In genomic region chr15:69748131-69748530, GRCh38 we compare ENCODE assay signal across 18 cellular contexts.
A peak's percentile ranks its signal among the peaks of the same experiment; 100 is the strongest.
DNase-seq lines count a peak whose midpoint lies in the region; ATAC-seq and TF ChIP-seq lines count a peak whose summit lies in the region.
"Had no signal": no experiment of that assay in that cellular context is flagged by ENCODE, and none has a peak within 500 bp of the region (broad histone marks: within the 10 kb centered on the region; RNA-seq: fewer than 3 reads in every experiment).

No MANE protein-coding gene starts in this region.

- H3K9ac ChIP-seq in endodermal cell (ENCODE audit: extremely low read depth, low read length, poor library complexity, severe bottlenecking), result no peak overlapping the region

- CTCF ChIA-PET in activated CD4-positive, alpha-beta T cell treated with anti-CD3 and anti-CD28 coated beads for 36 hours (lab: Charles Lee), result interaction anchor here (2.7 kb wide), 1 partner anchor 20 kb away, joined by 12 read pairs; no protein-coding TSS in a partner anchor

- peaks cover 2% of the 10 kb centered on the region for H3K9me3 ChIP-seq in endodermal cell (ENCODE audit: control insufficient read depth, low read length)

- H3K36me3 ChIP-seq in endodermal cell (ENCODE audit: control insufficient read depth, insufficient read depth, low read length), result no peaks in the 10 kb centered on the region

- no peak overlapping the region for H3K4me3 Mint-ChIP-seq in activated CD4-positive, alpha-beta T cell treated with anti-CD3 and anti-CD28 coated beads, Interleukin-2, amount 10 ng/mL, durations not matched to agents 24 days and 14 days
- H3K4me3 Mint-ChIP-seq in activated CD4-positive, alpha-beta T cell treated with anti-CD3 and anti-CD28 coated beads for 36 hours, result no peak overlapping the region
- no peak overlapping the region for H3K4me3 Mint-ChIP-seq in stimulated activated naive B cell treated with anti-CD40 and anti-IgM and Interleukin-4, amounts not matched to agents 10 μg/mL and 1 μg/mL and 100 μg/mL, for 72 hours
- H3K4me3 Mint-ChIP-seq in endodermal cell, result no peak overlapping the region
- H3K4me3 Mint-ChIP-seq: CD4-positive, alpha-beta memory T cell had no signal

- 74 to 84% methylated on average over 4 to 7 of the region's 7 CpGs for WGBS in endodermal cell (ENCODE audit: insufficient coverage in 1 of 2, insufficient read length in 1 of 2), 2 experiments

- no peaks in the 10 kb centered on the region for H3K27me3 ChIP-seq in endodermal cell (ENCODE audit: control insufficient read depth, insufficient read depth, low read length, poor library complexity, severe bottlenecking)

- H3K36me3 Mint-ChIP-seq in activated CD4-positive, alpha-beta T cell treated with anti-CD3 and anti-CD28 coated beads, Interleukin-2, amount 10 ng/mL, durations not matched to agents 24 days and 14 days (ENCODE audit: low read depth), result peaks cover 17% of the 10 kb centered on the region
- H3K36me3 Mint-ChIP-seq in activated CD4-positive, alpha-beta T cell treated with anti-CD3 and anti-CD28 coated beads for 36 hours (ENCODE audit: low read depth), result peaks cover 5% of the 10 kb centered on the region
- H3K36me3 Mint-ChIP-seq in stimulated activated naive B cell treated with anti-CD40 and anti-IgM and Interleukin-4, amounts not matched to agents 10 μg/mL and 1 μg/mL and 100 μg/mL, for 72 hours, result peaks cover 5 to 6% of the 10 kb centered on the region in 2 donors
- no peaks in the 10 kb centered on the region for H3K36me3 Mint-ChIP-seq in endodermal cell (ENCODE audit: low read depth)

- peaks cover 7% of the 10 kb centered on the region for H3K27me3 Mint-ChIP-seq in activated CD4-positive, alpha-beta T cell treated with anti-CD3 and anti-CD28 coated beads, Interleukin-2, amount 10 ng/mL, durations not matched to agents 24 days and 14 days
- peaks cover 22% of the 10 kb centered on the region for H3K27me3 Mint-ChIP-seq in activated CD4-positive, alpha-beta T cell treated with anti-CD3 and anti-CD28 coated beads for 36 hours
- H3K27me3 Mint-ChIP-seq in stimulated activated naive B cell treated with anti-CD40 and anti-IgM and Interleukin-4, amounts not matched to agents 10 μg/mL and 1 μg/mL and 100 μg/mL, for 72 hours, result peaks cover 50 to 63% of the 10 kb centered on the region in 2 donors
- peaks cover 8% of the 10 kb centered on the region for H3K27me3 Mint-ChIP-seq in endodermal cell (ENCODE audit: insufficient read depth)

- no peak overlapping the region for H3K27ac ChIP-seq in endodermal cell (ENCODE audit: low read depth, low read length)
- H3K27ac ChIP-seq: SK-N-MC had no signal

- no peak overlapping the region for H3K4me3 ChIP-seq in endodermal cell (ENCODE audit: low read length)
- H3K4me3 ChIP-seq: SK-N-MC had no signal

- no peak for TF ChIP-seq CTCF in endodermal cell (conservative IDR thresholded peaks at IDR 0.05)

- POLR2A ChIA-PET in activated CD4-positive, alpha-beta T cell treated with anti-CD3 and anti-CD28 coated beads for 36 hours (lab: Charles Lee), result interaction anchor here (0.6 kb wide), 2 partner anchors 25 to 115 kb away, joined by 3 to 4 read pairs; no protein-coding TSS in a partner anchor

- H3K27ac Mint-ChIP-seq in activated CD4-positive, alpha-beta T cell treated with anti-CD3 and anti-CD28 coated beads, Interleukin-2, amount 10 ng/mL, durations not matched to agents 24 days and 14 days, result peak overlapping the region; percentile 1
- H3K27ac Mint-ChIP-seq in activated CD4-positive, alpha-beta T cell treated with anti-CD3 and anti-CD28 coated beads for 36 hours, result no peak overlapping the region
- H3K27ac Mint-ChIP-seq in stimulated activated naive B cell treated with anti-CD40 and anti-IgM and Interleukin-4, amounts not matched to agents 10 μg/mL and 1 μg/mL and 100 μg/mL, for 72 hours, result peak overlapping the region; percentile 39
- no peak overlapping the region for H3K27ac Mint-ChIP-seq in endodermal cell
- H3K27ac Mint-ChIP-seq: CD4-positive, alpha-beta memory T cell had no signal

- no peaks in the 10 kb centered on the region for H3K4me1 ChIP-seq in endodermal cell (ENCODE audit: control insufficient read depth, insufficient read depth, low read length)

- peaks cover 53% of the 10 kb centered on the region for H3K4me1 Mint-ChIP-seq in activated CD4-positive, alpha-beta T cell treated with anti-CD3 and anti-CD28 coated beads, Interleukin-2, amount 10 ng/mL, durations not matched to agents 24 days and 14 days
- peaks cover 59% of the 10 kb centered on the region for H3K4me1 Mint-ChIP-seq in activated CD4-positive, alpha-beta T cell treated with anti-CD3 and anti-CD28 coated beads for 36 hours
- H3K4me1 Mint-ChIP-seq in stimulated activated naive B cell treated with anti-CD40 and anti-IgM and Interleukin-4, amounts not matched to agents 10 μg/mL and 1 μg/mL and 100 μg/mL, for 72 hours, result peaks cover 9 to 17% of the 10 kb centered on the region in 2 donors
- no peaks in the 10 kb centered on the region for H3K4me1 Mint-ChIP-seq in endodermal cell

- DNase-seq in activated CD4-positive, alpha-beta T cell treated with anti-CD3 and anti-CD28 coated beads, Interleukin-2, amount 10 ng/mL, durations not matched to agents 24 days and 14 days, result no peak
- DNase-seq in activated CD4-positive, alpha-beta T cell treated with anti-CD3 and anti-CD28 coated beads for 36 hours, result no peak
- DNase-seq in NCI-H1694 (lab: John Stamatoyannopoulos, UW) (peak; percentile 69), inferior parietal cortex (ENCODE audit: extremely low spot score) (peak; percentile 24), putamen (ENCODE audit: low spot score) (no peak), endodermal cell (no peak)
- DNase-seq in stimulated activated naive B cell treated with anti-CD40 and anti-IgM and Interleukin-4, amounts not matched to agents 10 μg/mL and 1 μg/mL and 100 μg/mL, for 72 hours, result no peak
- DNase-seq: Calu3; CD4-positive, alpha-beta memory T cell; DMS79 treated with DMSO at 0.1 percent for 48 hours; KG1; NCI-H187 treated with DMSO at 0.1 percent for 48 hours; NCI-H526 treated with DMSO at 0.1 percent for 48 hours; OCI-M1; SHP77 had no signal

- intact Hi-C loops in activated CD4-positive, alpha-beta T cell treated with anti-CD3 and anti-CD28 coated beads, Interleukin-2, amount 10 ng/mL, durations not matched to agents 24 days and 14 days (cut with micrococcal nuclease), result no loop called here
- intact Hi-C loops in activated CD4-positive, alpha-beta T cell treated with anti-CD3 and anti-CD28 coated beads for 36 hours (cut with DNase I, micrococcal nuclease), result no loop called here

- no peak for ATAC-seq in activated CD4-positive, alpha-beta T cell treated with anti-CD3 and anti-CD28 coated beads for 36 hours
- ATAC-seq in stimulated activated naive B cell treated with anti-CD40 and anti-IgM and Interleukin-4, amounts not matched to agents 10 μg/mL and 1 μg/mL and 100 μg/mL, for 72 hours (replicated peaks), result no peak
- ATAC-seq in HG03095 (IDR thresholded peaks at IDR 0.05; ENCODE audit: unreplicated experiment), result no peak
- ATAC-seq: HepG2 had no signal

- H3K9me3 Mint-ChIP-seq in activated CD4-positive, alpha-beta T cell treated with anti-CD3 and anti-CD28 coated beads, Interleukin-2, amount 10 ng/mL, durations not matched to agents 24 days and 14 days, result peaks cover 25% of the 10 kb centered on the region
- H3K9me3 Mint-ChIP-seq in activated CD4-positive, alpha-beta T cell treated with anti-CD3 and anti-CD28 coated beads for 36 hours (ENCODE audit: low read depth), result peaks cover 7% of the 10 kb centered on the region
- peaks cover 6 to 10% of the 10 kb centered on the region in 2 donors for H3K9me3 Mint-ChIP-seq in stimulated activated naive B cell treated with anti-CD40 and anti-IgM and Interleukin-4, amounts not matched to agents 10 μg/mL and 1 μg/mL and 100 μg/mL, for 72 hours
- peaks cover 5% of the 10 kb centered on the region for H3K9me3 Mint-ChIP-seq in endodermal cell

Comparison
In these comparisons a context has a peak if more than half of its experiments do, and no peak if none do; other contexts are left out.
1. H3K27ac Mint-ChIP-seq: peak in activated CD4-positive, alpha-beta T cell treated with anti-CD3 and anti-CD28 coated beads, Interleukin-2, amount 10 ng/mL, durations not matched to agents 24 days and 14 days (single experiment) and stimulated activated naive B cell treated with anti-CD40 and anti-IgM and Interleukin-4, amounts not matched to agents 10 μg/mL and 1 μg/mL and 100 μg/mL, for 72 hours (single experiment); none in activated CD4-positive, alpha-beta T cell treated with anti-CD3 and anti-CD28 coated beads for 36 hours (single experiment) and endodermal cell (single experiment).
2. DNase-seq: peak in NCI-H1694 (single experiment) and inferior parietal cortex (single experiment); none in activated CD4-positive, alpha-beta T cell treated with anti-CD3 and anti-CD28 coated beads, Interleukin-2, amount 10 ng/mL, durations not matched to agents 24 days and 14 days (single experiment), activated CD4-positive, alpha-beta T cell treated with anti-CD3 and anti-CD28 coated beads for 36 hours (single experiment), stimulated activated naive B cell treated with anti-CD40 and anti-IgM and Interleukin-4, amounts not matched to agents 10 μg/mL and 1 μg/mL and 100 μg/mL, for 72 hours (single experiment), putamen (single experiment) and endodermal cell (single experiment).